22 cellular contexts compared by ENCODE assay signal in genomic region chrX:118773782-118774181, GRCh38. TPM values are rescaled to one million over a fixed set of nuclear protein-coding genes. Genes with fewer than 3 reads are reported as not detected.
DNase-seq lines count a peak whose midpoint lies in the region; ATAC-seq, FAIRE-seq and TF ChIP-seq lines count a peak whose summit lies in the region.
"Had no signal": no experiment of that assay in that cellular context is flagged by ENCODE, and none has a peak within 500 bp of the region (broad histone marks: within the 10 kb centered on the region; RNA-seq: fewer than 3 reads in every experiment).

No MANE protein-coding gene starts in this region.

- no peak overlapping the region for H3K4me3 ChIP-seq in keratinocyte (ENCODE audit: control insufficient read depth in 2 of 3, extremely low read depth in 1 of 3, insufficient read depth in 2 of 3, low read depth in 1 of 3, low read length in 3 of 3)
- H3K4me3 ChIP-seq: dorsolateral prefrontal cortex, GM12878, sigmoid colon had no signal

- no peaks in the 10 kb centered on the region for H3K9me3 Mint-ChIP-seq in type B pancreatic cell
- H3K9me3 Mint-ChIP-seq: activated CD4-positive, alpha-beta memory T cell treated with anti-CD3 and anti-CD28 coated beads, Interleukin-2, amount 10 ng/mL, durations not matched to agents 7 days and 5 days; naive B cell; T-cell had no signal

- no peaks in the 10 kb centered on the region for H4K20me1 ChIP-seq in keratinocyte (ENCODE audit: control insufficient read depth, extremely low read depth, insufficient read depth, low read length)

- no peaks in the 10 kb centered on the region for H3K9me3 ChIP-seq in keratinocyte (ENCODE audit: control insufficient read depth, low read depth, low read length)
- H3K9me3 ChIP-seq: sigmoid colon had no signal

- no peaks in the 10 kb centered on the region for H3K9me1 ChIP-seq in keratinocyte (ENCODE audit: control insufficient read depth, extremely low read depth, insufficient read depth, low read length)

- no peaks in the 10 kb centered on the region for H3K79me2 ChIP-seq in keratinocyte (ENCODE audit: control insufficient read depth, insufficient read depth, low read length)

- ATAC-seq in left ventricle myocardium superior (no peak), HG02884 (IDR thresholded peaks at IDR 0.05; ENCODE audit: unreplicated experiment) (no peak)
- ATAC-seq: GM12878, T-cell had no signal

- no peak overlapping the region for H2AFZ ChIP-seq in keratinocyte (ENCODE audit: control insufficient read depth, low read length)

- peaks cover 0 to 1% of the 10 kb centered on the region in 2 experiments for H3K36me3 ChIP-seq in keratinocyte (ENCODE audit: control insufficient read depth in 2 of 2, extremely low read depth in 1 of 2, insufficient read depth in 2 of 2, low read length in 2 of 2)

- H3K9ac ChIP-seq in keratinocyte (ENCODE audit: control insufficient read depth, extremely low read depth, insufficient read depth, low read length), result no peak overlapping the region

- H3K4me1 ChIP-seq in keratinocyte (ENCODE audit: control insufficient read depth, extremely low read depth, insufficient read depth, low read length), result peaks cover 2% of the 10 kb centered on the region
- H3K4me1 ChIP-seq: sigmoid colon had no signal

- no peaks in the 10 kb centered on the region for H3K27me3 Mint-ChIP-seq in type B pancreatic cell
- H3K27me3 Mint-ChIP-seq: naive B cell had no signal

- H3K36me3 Mint-ChIP-seq in type B pancreatic cell, result peaks cover 8% of the 10 kb centered on the region
- H3K36me3 Mint-ChIP-seq: T-cell had no signal

- intact Hi-C loops in left ventricle myocardium superior (cut with micrococcal nuclease), result no loop called here

- H3K4me1 Mint-ChIP-seq in type B pancreatic cell (ENCODE audit: unreplicated experiment), result no peaks in the 10 kb centered on the region
- H3K4me1 Mint-ChIP-seq: activated CD4-positive, alpha-beta memory T cell treated with anti-CD3 and anti-CD28 coated beads, Interleukin-2, amount 10 ng/mL, durations not matched to agents 7 days and 5 days; T-cell had no signal

- TF ChIP-seq CTCF in keratinocyte (optimal IDR thresholded peaks at IDR 0.05 in 1 of 3, IDR thresholded peaks at IDR 0.05 in 1 of 3, conservative IDR thresholded peaks at IDR 0.05 in 1 of 3; ENCODE audit: extremely low read depth in 1 of 3, insufficient read depth in 2 of 3, low read length in 3 of 3), result no peak
- TF ChIP-seq CTCF in type B pancreatic cell (conservative IDR thresholded peaks at IDR 0.05), result no peak

- peak; percentile 7 for DNase-seq in NCI-H1436 (lab: John Stamatoyannopoulos, UW)
- DNase-seq in NCI-H748 (lab: John Stamatoyannopoulos, UW; ENCODE audit: unreplicated experiment), result peak; percentile 62
- peak; percentile 9 for DNase-seq in keratinocyte (ENCODE audit: low read depth, low spot score)
- no peak for DNase-seq in type B pancreatic cell (ENCODE audit: extremely low spot score, unreplicated experiment)
- DNase-seq in SHP77 treated with DMSO at 0.1 percent for 48 hours (lab: John Stamatoyannopoulos, UW), result no peak
- no peak for DNase-seq in left ventricle myocardium superior
- DNase-seq: activated CD4-positive, alpha-beta memory T cell treated with anti-CD3 and anti-CD28 coated beads, Interleukin-2, amount 10 ng/mL, durations not matched to agents 7 days and 5 days; dorsolateral prefrontal cortex; erythroblast; GF-D8; H7; IMR-90; naive B cell; NCI-H2171; RPMI8226; sigmoid colon; stimulated activated CD4-positive, alpha-beta T cell treated with anti-CD3 and anti-CD28 coated beads, Interleukin-1b, Interleukin-23, amount 100 ng/mL, for 48 hours; T-cell had no signal

- no peak for FAIRE-seq in keratinocyte (lab: Jason Lieb, UNC)
- FAIRE-seq: GM12878 had no signal

- no peaks in the 10 kb centered on the region for H3K27me3 ChIP-seq in keratinocyte (ENCODE audit: control insufficient read depth, extremely low read depth, insufficient read depth, low read length)
- H3K27me3 ChIP-seq: sigmoid colon had no signal

- H3K27ac ChIP-seq in keratinocyte (ENCODE audit: control insufficient read depth, insufficient read depth, low read length), result no peak overlapping the region
- H3K27ac ChIP-seq: dorsolateral prefrontal cortex, sigmoid colon, VCaP had no signal

- H3K27ac Mint-ChIP-seq in type B pancreatic cell, result peak overlapping the region; percentile 86
- H3K27ac Mint-ChIP-seq: activated CD4-positive, alpha-beta memory T cell treated with anti-CD3 and anti-CD28 coated beads, Interleukin-2, amount 10 ng/mL, durations not matched to agents 7 days and 5 days; naive B cell; T-cell had no signal

- dilution Hi-C loops in keratinocyte (cut with MboI; ENCODE audit: extremely low pct_ligation_motif_present, low sequenced_read_pairs), result no loop called here

- H3K4me3 Mint-ChIP-seq in type B pancreatic cell, result no peak overlapping the region
- H3K4me3 Mint-ChIP-seq: activated CD4-positive, alpha-beta memory T cell treated with anti-CD3 and anti-CD28 coated beads, Interleukin-2, amount 10 ng/mL, durations not matched to agents 7 days and 5 days; T-cell had no signal

- no peak overlapping the region for H3K4me2 ChIP-seq in keratinocyte (ENCODE audit: control insufficient read depth, extremely low read depth, insufficient read depth, low read depth, low read length)

RNA-seq across cellular contexts. Expression of gene IL13RA1, which starts 46.4 kb away (rescaled TPM):
- polyA plus RNA-seq in keratinocyte, result 17.9 to 27.8 TPM (median 22.8 TPM) in 3 replicates
- 6.0 TPM for polyA plus RNA-seq in keratinocyte (2011; ENCODE audit: low read depth)
- 14.7 and 26.6 TPM in 2 replicates for polyA plus RNA-seq in keratinocyte (2011; cell fraction: cytosol; rRNA removed)
- polyA plus RNA-seq in keratinocyte (2011; cell fraction: nucleus; rRNA removed), result 21.1 and 27.5 TPM in 2 replicates
- 11.4 and 19.7 TPM in 2 replicates for polyA plus RNA-seq in keratinocyte (2012; ENCODE audit: low replicate concordance)
- polyA minus RNA-seq in keratinocyte, result 5.7 to 21.7 TPM (median 15.5 TPM) in 3 replicates
- polyA minus RNA-seq in keratinocyte (2011; cell fraction: cytosol; rRNA and poly(A)+ RNA removed), result 12.3 TPM
- 12.9 and 28.4 TPM in 2 replicates for polyA minus RNA-seq in keratinocyte (2011; cell fraction: nucleus; rRNA and poly(A)+ RNA removed)
- 21.6 and 27.5 TPM in 2 replicates for total RNA-seq in type B pancreatic cell (ENCODE audit: low replicate concordance)
- 17.2 TPM for total RNA-seq in left ventricle myocardium superior
- total RNA-seq: activated CD4-positive, alpha-beta memory T cell treated with anti-CD3 and anti-CD28 coated beads, Interleukin-2, amount 10 ng/mL, durations not matched to agents 7 days and 5 days had no signal

RNA-seq across cellular contexts. Expression of gene ZCCHC12, which starts 49.8 kb away (rescaled TPM):
- not detected in 3 replicates for polyA plus RNA-seq in keratinocyte
- polyA plus RNA-seq in keratinocyte (2011; ENCODE audit: low read depth), result not detected
- not detected in 2 replicates for polyA plus RNA-seq in keratinocyte (2011; cell fraction: cytosol; rRNA removed)
- polyA plus RNA-seq in keratinocyte (2011; cell fraction: nucleus; rRNA removed), result not detected in 2 replicates
- not detected in 2 replicates for polyA plus RNA-seq in keratinocyte (2012; ENCODE audit: low replicate concordance)
- polyA minus RNA-seq in keratinocyte, result not detected in 3 replicates
- polyA minus RNA-seq in keratinocyte (2011; cell fraction: cytosol; rRNA and poly(A)+ RNA removed), result not detected
- polyA minus RNA-seq in keratinocyte (2011; cell fraction: nucleus; rRNA and poly(A)+ RNA removed), result not detected in 2 replicates
- 0.64 and 10.6 TPM in 2 replicates for total RNA-seq in type B pancreatic cell (ENCODE audit: low replicate concordance)
- not detected for total RNA-seq in left ventricle myocardium superior
- total RNA-seq: activated CD4-positive, alpha-beta memory T cell treated with anti-CD3 and anti-CD28 coated beads, Interleukin-2, amount 10 ng/mL, durations not matched to agents 7 days and 5 days; GM12878; liver had no signal
- polyA plus RNA-seq: liver had no signal

Comparison
In these comparisons a context has a peak if more than half of its experiments do, and no peak if none do; other contexts are left out.
1. DNase-seq: peak in NCI-H1436 (single experiment), NCI-H748 (single experiment) and keratinocyte (single experiment); none in type B pancreatic cell (single experiment), SHP77 treated with DMSO at 0.1 percent for 48 hours (single experiment) and left ventricle myocardium superior (single experiment).